In the genomic region with DNA sequence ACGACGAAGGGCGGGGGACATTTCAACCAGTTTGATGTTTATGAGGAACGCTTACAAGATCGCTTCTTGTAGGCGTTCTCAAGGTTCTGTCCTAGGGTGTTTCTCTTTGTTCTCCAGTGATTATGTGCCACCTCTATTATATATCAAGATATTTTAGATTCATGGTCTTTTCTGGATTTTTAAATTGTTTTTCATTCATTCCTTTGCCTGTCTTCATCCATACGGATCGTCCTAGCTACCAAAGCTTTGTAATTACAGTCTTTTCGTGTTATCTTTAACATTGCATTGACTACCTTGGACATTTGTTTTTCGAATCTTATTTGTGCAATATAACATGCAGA, we compare ENCODE assay signal across 8 cellular contexts. TPM values are rescaled to one million over a fixed set of nuclear protein-coding genes. Genes with fewer than 3 reads are reported as not detected.
DNase-seq lines count a peak whose midpoint lies in the region; ATAC-seq and TF ChIP-seq lines count a peak whose summit lies in the region.

No MANE protein-coding gene starts in this region.

- no peak for ATAC-seq in activated T-cell treated with anti-CD3 and anti-CD28 coated beads, Interleukin-2, amount 50 U/mL, for 72 hours (replicated peaks in 1 of 2)
- no peak for ATAC-seq in activated naive CD4-positive, alpha-beta T cell treated with anti-CD3 and anti-CD28 coated beads, Interleukin-2, amount 50 U/mL, for 72 hours
- no peak for ATAC-seq in thoracic aorta (ENCODE audit: insufficient number of reproducible peaks, low FRiP score, low read depth)

- no peaks in the 10 kb centered on the region for H3K9me3 ChIP-seq in thoracic aorta

- H3K36me3 ChIP-seq in thoracic aorta: no peaks in the 10 kb centered on the region

- H3K4me3 Mint-ChIP-seq in activated T-cell treated with anti-CD3 and anti-CD28 coated beads, Interleukin-2, amount 50 U/mL, for 72 hours: peak overlapping the region; percentile 95 to 96

- no peaks in the 10 kb centered on the region for H3K9me3 Mint-ChIP-seq in activated T-cell treated with anti-CD3 and anti-CD28 coated beads, Interleukin-2, amount 50 U/mL, for 72 hours
- H3K9me3 Mint-ChIP-seq in activated naive CD4-positive, alpha-beta T cell treated with anti-CD3 and anti-CD28 coated beads, Interleukin-2, amount 50 U/mL, for 72 hours: no peaks in the 10 kb centered on the region

- peaks cover 79% of the 10 kb centered on the region for H3K4me1 Mint-ChIP-seq in activated T-cell treated with anti-CD3 and anti-CD28 coated beads, Interleukin-2, amount 50 U/mL, for 72 hours (ENCODE audit: low read depth)

- peaks cover 13 to 22% of the 10 kb centered on the region in 2 donors for H3K4me1 ChIP-seq in thoracic aorta (ENCODE audit: control insufficient read depth in 1 of 2, low read depth in 2 of 2)

- in situ Hi-C loops in GM13976 (cut with MboI; ENCODE audit: low sequenced_read_pairs, unreplicated experiment): no loop called here

- peak overlapping the region; percentile 94 for H3K27ac ChIP-seq in layer of hippocampus (ENCODE audit: low read depth, low read length)
- peak overlapping the region in 1 of 2 donors; percentile 92 for H3K27ac ChIP-seq in thoracic aorta

- H3K27me3 Mint-ChIP-seq in activated T-cell treated with anti-CD3 and anti-CD28 coated beads, Interleukin-2, amount 50 U/mL, for 72 hours (ENCODE audit: low read depth): no peaks in the 10 kb centered on the region

- H3K27me3 ChIP-seq in layer of hippocampus (ENCODE audit: control insufficient read depth, insufficient read depth, low read length) (no peaks in the 10 kb centered on the region), thoracic aorta (replicated peaks; ENCODE audit: insufficient read depth) (no peaks in the 10 kb centered on the region)

- peaks cover 0 to 4% of the 10 kb centered on the region in 2 donors for H3K36me3 Mint-ChIP-seq in activated T-cell treated with anti-CD3 and anti-CD28 coated beads, Interleukin-2, amount 50 U/mL, for 72 hours (ENCODE audit: insufficient read depth in 2 of 2)
- peaks cover 13 to 14% of the 10 kb centered on the region in 2 donors for H3K36me3 Mint-ChIP-seq in activated naive CD4-positive, alpha-beta T cell treated with anti-CD3 and anti-CD28 coated beads, Interleukin-2, amount 50 U/mL, for 72 hours

- DNase-seq in activated T-cell treated with anti-CD3 and anti-CD28 coated beads, Interleukin-2, amount 50 U/mL, for 72 hours: no peak
- DNase-seq in activated T-cell treated with anti-CD3 and anti-CD28 coated beads, Interleukin-2, amount 50 U/mL, for 48 hours: no peak
- no peak for DNase-seq in activated naive CD4-positive, alpha-beta T cell treated with anti-CD3 and anti-CD28 coated beads, Interleukin-2, amount 50 U/mL, for 72 hours (ENCODE audit: low spot score in 2 of 2)
- no peak for DNase-seq in thoracic aorta (ENCODE audit: low spot score)
- DNase-seq in GM13976 (ENCODE audit: low spot score): no peak
- no peak for DNase-seq in GF-D8 (lab: John Stamatoyannopoulos, UW)
- no peak for DNase-seq in UCSD-AML1 (lab: John Stamatoyannopoulos, UW; ENCODE audit: unreplicated experiment)

- peak overlapping the region; percentile 98 for H3K27ac Mint-ChIP-seq in activated T-cell treated with anti-CD3 and anti-CD28 coated beads, Interleukin-2, amount 50 U/mL, for 72 hours
- H3K27ac Mint-ChIP-seq in activated naive CD4-positive, alpha-beta T cell treated with anti-CD3 and anti-CD28 coated beads, Interleukin-2, amount 50 U/mL, for 72 hours: peak overlapping the region; percentile 95 to 97

- peak overlapping the region; percentile 95 for H3K4me3 ChIP-seq in thoracic aorta

- no peak for TF ChIP-seq CTCF in thoracic aorta (IDR thresholded peaks at IDR 0.05)
- TF ChIP-seq CTCF in GM13976 (IDR thresholded peaks at IDR 0.05; ENCODE audit: borderline replicate concordance, control extremely low read depth, extremely low read depth, insufficient read depth, missing control alignments): no peak

RNA-seq across cellular contexts. Expression of gene EID2, which starts 0.3 kb away (rescaled TPM):
- 10 to 100 TPM; 15.3 to 16.0 TPM for total RNA-seq in activated T-cell treated with anti-CD3 and anti-CD28 coated beads, Interleukin-2, amount 50 U/mL, for 72 hours
- 10 to 100 TPM; 11.4 to 12.7 TPM for total RNA-seq in activated naive CD4-positive, alpha-beta T cell treated with anti-CD3 and anti-CD28 coated beads, Interleukin-2, amount 50 U/mL, for 72 hours
- 10 to 100 TPM; 11.4 to 12.0 TPM for total RNA-seq in thoracic aorta

RNA-seq across cellular contexts. Expression of gene EID2B, which starts 7.7 kb away (rescaled TPM):
- total RNA-seq in activated T-cell treated with anti-CD3 and anti-CD28 coated beads, Interleukin-2, amount 50 U/mL, for 72 hours: 1 to 10 TPM; 4.3 to 4.5 TPM
- 1 to 10 TPM; 3.0 to 4.6 TPM for total RNA-seq in activated naive CD4-positive, alpha-beta T cell treated with anti-CD3 and anti-CD28 coated beads, Interleukin-2, amount 50 U/mL, for 72 hours
- 1 to 10 TPM; 5.6 to 6.2 TPM for total RNA-seq in thoracic aorta

RNA-seq across cellular contexts. Expression of gene SELENOV, which starts 25.4 kb away (rescaled TPM):
- not detected for total RNA-seq in activated T-cell treated with anti-CD3 and anti-CD28 coated beads, Interleukin-2, amount 50 U/mL, for 72 hours
- total RNA-seq in activated naive CD4-positive, alpha-beta T cell treated with anti-CD3 and anti-CD28 coated beads, Interleukin-2, amount 50 U/mL, for 72 hours: not detected
- total RNA-seq in thoracic aorta: not detected

RNA-seq across cellular contexts. Expression of gene DLL3, which starts 41.6 kb away (rescaled TPM):
- 1 to 10 TPM in 1 of 2 donors, under 1 TPM in 1; 0.72 to 1.1 TPM for total RNA-seq in activated T-cell treated with anti-CD3 and anti-CD28 coated beads, Interleukin-2, amount 50 U/mL, for 72 hours
- total RNA-seq in activated naive CD4-positive, alpha-beta T cell treated with anti-CD3 and anti-CD28 coated beads, Interleukin-2, amount 50 U/mL, for 72 hours: under 1 TPM; 0.46 to 0.97 TPM
- not detected for total RNA-seq in thoracic aorta

RNA-seq across cellular contexts. Expression of gene TIMM50, which starts 59.7 kb away (rescaled TPM):
- 10 to 100 TPM; 52.4 to 55.8 TPM for total RNA-seq in activated T-cell treated with anti-CD3 and anti-CD28 coated beads, Interleukin-2, amount 50 U/mL, for 72 hours
- total RNA-seq in activated naive CD4-positive, alpha-beta T cell treated with anti-CD3 and anti-CD28 coated beads, Interleukin-2, amount 50 U/mL, for 72 hours: 10 to 100 TPM; 71.2 to 84.8 TPM
- total RNA-seq in thoracic aorta: 10 to 100 TPM; 25.7 to 51.4 TPM
